ENCODE assay signal across 8 cellular contexts in genomic region chr19:508204-509150, GRCh38. TPM values are rescaled to one million over a fixed set of nuclear protein-coding genes. Genes with fewer than 3 reads are reported as not detected.
DNase-seq lines count a peak whose midpoint lies in the region; ATAC-seq and TF ChIP-seq lines count a peak whose summit lies in the region.

No MANE protein-coding gene starts in this region.

- H3K9me3 ChIP-seq in heart right ventricle, result no peaks in the 10 kb centered on the region
- no peaks in the 10 kb centered on the region for H3K9me3 ChIP-seq in mononuclear cell (ENCODE audit: low read depth, low read length)
- H3K9me3 ChIP-seq in vagina, result no peaks in the 10 kb centered on the region

- H3K4me1 ChIP-seq in heart right ventricle (peaks cover 4 to 51% (median 33%) of the 10 kb centered on the region in 9 donors), mononuclear cell (ENCODE audit: insufficient read depth, low read length) (peaks cover 60% of the 10 kb centered on the region), vagina (peaks cover 48% of the 10 kb centered on the region)

- no peaks in the 10 kb centered on the region for H3K9me3 Mint-ChIP-seq in MCF 10A (ENCODE audit: unreplicated experiment)

- TSS peak; percentile 46 for BruUV-seq in MCF 10A (replicated peaks; lab: Mats Ljungman, UMichigan)

- no peak for DNase-seq in heart right ventricle
- DNase-seq in Right ventricle myocardium inferior (ENCODE audit: missing footprints), result no peak
- no peak for DNase-seq in MCF 10A (ENCODE audit: unreplicated experiment)
- DNase-seq in vagina (ENCODE audit: extremely low spot score in 2 of 2), result no peak
- DNase-seq in cerebellar cortex (ENCODE audit: low spot score), result no peak
- no peak for DNase-seq in NCI-H2107 (lab: John Stamatoyannopoulos, UW)
- DNase-seq in hypothalamus (lab: John Stamatoyannopoulos, UW), result no peak

- TF ChIP-seq CTCF in heart right ventricle (IDR thresholded peaks at IDR 0.05) (no peak), MCF 10A (IDR thresholded peaks at IDR 0.05; ENCODE audit: unreplicated experiment) (no peak), vagina (IDR thresholded peaks at IDR 0.05) (no peak)

- H3K27me3 ChIP-seq in heart right ventricle, result no peaks in the 10 kb centered on the region
- H3K27me3 ChIP-seq in mononuclear cell (ENCODE audit: insufficient read depth, low read length), result no peaks in the 10 kb centered on the region
- no peaks in the 10 kb centered on the region for H3K27me3 ChIP-seq in vagina

- H3K4me3 ChIP-seq in heart right ventricle, result peak overlapping the region; percentile 80 to 100 (median 94)
- H3K4me3 ChIP-seq in mononuclear cell (ENCODE audit: low read length), result peak overlapping the region; percentile 96
- H3K4me3 ChIP-seq in vagina, result peak overlapping the region; percentile 81 to 100

- peak overlapping the region; percentile 98 for H3K27ac Mint-ChIP-seq in MCF 10A (ENCODE audit: low read depth, unreplicated experiment)

- H3K27me3 Mint-ChIP-seq in MCF 10A (ENCODE audit: insufficient read depth, unreplicated experiment), result no peaks in the 10 kb centered on the region

- WGBS in heart right ventricle, 2 donors, result 60 to 61% methylated on average over 32 of the region's 32 CpGs

- H3K27ac ChIP-seq in heart right ventricle, result peak overlapping the region in 5 of 10 donors; percentile 89 to 98 (median 95)
- peak overlapping the region; percentile 94 for H3K27ac ChIP-seq in vagina

- peaks cover 24% of the 10 kb centered on the region for H3K4me1 Mint-ChIP-seq in MCF 10A (ENCODE audit: insufficient read depth, unreplicated experiment)

- intact Hi-C loops in heart right ventricle (cut with DNase I), result loop anchor here in 1 of 10 donors (5.0 kb wide), 1 partner anchor 289 kb away; the partner anchor contains the start of gene PTBP1
- intact Hi-C loops in Right ventricle myocardium inferior (cut with DNase I), result no loop called here
- intact Hi-C loops in MCF 10A (cut with micrococcal nuclease), result loop anchor here (5.0 to 10.0 kb wide), 2 partner anchors 124 to 166 kb away; partner anchors contain the start of gene MIER2
- intact Hi-C loops in vagina (cut with DNase I), result no loop called here

- ATAC-seq in heart right ventricle (no peak), Right ventricle myocardium inferior (no peak)

- CTCF ChIA-PET in MCF 10A (lab: Yijun Ruan, JAX), result interaction anchor here (0.9 kb wide), 1 partner anchor 24 kb away, joined by 4 read pairs; no protein-coding TSS in a partner anchor

- POLR2A ChIA-PET in MCF 10A (lab: Yijun Ruan, JAX), result interaction anchor here (0.9 to 2.9 kb wide), 2 partner anchors 18 to 23 kb away, joined by 3 to 24 read pairs; partner anchors contain the start of gene CDC34

- H3K36me3 Mint-ChIP-seq in MCF 10A (ENCODE audit: insufficient read depth, unreplicated experiment), result peaks cover 4% of the 10 kb centered on the region

- TF ChIP-seq POLR2A in vagina (IDR thresholded peaks at IDR 0.05), result no peak

- H3K36me3 ChIP-seq in heart right ventricle (peaks cover 0 to 11% (median 4%) of the 10 kb centered on the region in 9 donors), vagina (no peaks in the 10 kb centered on the region)

- H3K4me3 Mint-ChIP-seq in MCF 10A (ENCODE audit: unreplicated experiment), result peak overlapping the region; percentile 82

RNA-seq across cellular contexts. Expression of gene TPGS1, which starts 1.2 kb away (rescaled TPM):
- total RNA-seq in heart right ventricle (10 to 100 TPM in 6 of 10 donors, 1 to 10 TPM in 4; 7.1 to 13.5 (median 10.2) TPM), Right ventricle myocardium inferior (10.3 TPM), MCF 10A (2022) (11.9 and 12.6 TPM in 2 replicates), mononuclear cell (29.6 TPM), vagina (39.5 TPM)
- 10 to 100 TPM; 22.1 to 22.2 TPM for polyA plus RNA-seq in heart right ventricle

RNA-seq across cellular contexts. Expression of gene MADCAM1, which starts 12.2 kb away (rescaled TPM):
- total RNA-seq in heart right ventricle (under 1 TPM in 9 of 10 donors, not detected in 1; 0.14 to 0.71 (median 0.17) TPM), Right ventricle myocardium inferior (0.19 TPM), MCF 10A (2022) (0.25 and 0.47 TPM in 2 replicates), mononuclear cell (not detected), vagina (0.49 TPM)
- polyA plus RNA-seq in heart right ventricle, result under 1 TPM; 0.09 to 0.80 TPM

RNA-seq across cellular contexts. Expression of gene CDC34, which starts 23.1 kb away (rescaled TPM):
- 100 to 1,000 TPM in 2 of 10 donors, 10 to 100 TPM in 8; 70.2 to 116 (median 76.7) TPM for total RNA-seq in heart right ventricle
- 100 to 1,000 TPM; 120 to 162 TPM for polyA plus RNA-seq in heart right ventricle
- 109 TPM for total RNA-seq in Right ventricle myocardium inferior
- 49.7 and 61.3 TPM in 2 replicates for total RNA-seq in MCF 10A (2022)
- 20.5 TPM for total RNA-seq in mononuclear cell
- 62.6 TPM for total RNA-seq in vagina

RNA-seq across cellular contexts. Expression of gene GZMM, which starts 35.4 kb away (rescaled TPM):
- total RNA-seq in heart right ventricle (1 to 10 TPM in 1 of 10 donors, under 1 TPM in 3, not detected in 6; 0.25 to 2.7 (median 0.37) TPM), Right ventricle myocardium inferior (not detected), MCF 10A (2022) (not detected in 2 replicates), mononuclear cell (63.7 TPM), vagina (not detected)
- polyA plus RNA-seq in heart right ventricle, result under 1 TPM in 1 of 2 donors, not detected in 1; 0.46 TPM

RNA-seq across cellular contexts. Expression of gene SHC2, which starts 47.6 kb away (rescaled TPM):
- total RNA-seq in heart right ventricle (10 to 100 TPM in 9 of 10 donors, 1 to 10 TPM in 1; 7.7 to 16.3 (median 12.4) TPM), Right ventricle myocardium inferior (10.7 TPM), MCF 10A (2022) (0.77 and 2.8 TPM in 2 replicates), mononuclear cell (0.42 TPM), vagina (26.0 TPM)
- polyA plus RNA-seq in heart right ventricle, result 10 to 100 TPM; 11.2 to 33.5 TPM
